8 cellular contexts compared by ENCODE assay signal in the genomic region with DNA sequence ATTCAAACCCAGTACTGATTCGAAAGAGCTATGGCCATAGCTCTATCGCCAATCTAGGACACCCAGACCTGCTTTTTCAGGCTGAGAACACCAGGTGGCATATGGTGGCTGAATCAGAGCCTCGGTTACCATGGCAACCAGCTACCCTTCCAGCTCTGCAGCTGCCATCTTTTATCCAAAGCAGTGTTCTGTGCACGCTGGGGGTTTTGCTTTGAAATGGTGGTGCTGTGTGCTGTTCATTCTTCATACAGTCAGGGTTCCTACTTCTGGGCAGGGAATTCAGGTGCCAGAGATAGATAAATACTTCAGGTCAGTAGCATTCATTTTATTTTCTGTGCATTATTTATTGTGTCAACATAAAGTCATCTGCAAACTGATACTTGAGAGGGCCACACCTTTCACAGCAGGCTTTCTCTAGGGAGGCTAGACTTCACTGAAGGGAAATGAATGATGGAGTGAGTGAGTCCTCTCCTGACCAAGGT.
DNase-seq lines count a peak whose midpoint lies in the region; ATAC-seq lines count a peak whose summit lies in the region.

No MANE protein-coding gene starts in this region.

- no peaks in the 10 kb centered on the region for H3K36me3 Mint-ChIP-seq in memory B cell

- H3K27ac Mint-ChIP-seq in memory B cell: no peak overlapping the region

- ATAC-seq in GM21390 (IDR thresholded peaks at IDR 0.05; ENCODE audit: unreplicated experiment): peak; percentile 100
- peak; percentile 96 for ATAC-seq in memory B cell (ENCODE audit: low read depth)

- peak; percentile 99 for DNase-seq in DMS 273 (lab: John Stamatoyannopoulos, UW; ENCODE audit: unreplicated experiment)
- DNase-seq in HPDE6-E6E7 (ENCODE audit: extremely low spot score): peak; percentile 83
- peak; percentile 89 for DNase-seq in NCI-H748 treated with DMSO at 0.1 percent for 48 hours (lab: John Stamatoyannopoulos, UW)
- peak; percentile 20 to 74 for DNase-seq in activated CD4-positive, alpha-beta T cell treated with anti-CD3 and anti-CD28 coated beads, Interleukin-2, amount 50 U/mL, for 24 hours (ENCODE audit: low read depth in 1 of 2, low spot score in 1 of 2)
- peak; percentile 90 for DNase-seq in ecto neural progenitor cell (ENCODE audit: low spot score)
- DNase-seq in memory B cell (ENCODE audit: low spot score in 2 of 2): peak; percentile 46 to 51
- DNase-seq in stimulated activated CD8-positive, alpha-beta memory T cell treated with anti-CD3 and anti-CD28 coated beads, Interleukin-2, amount 100 ng/mL, for 48 hours (ENCODE audit: low read depth in 2 of 2): peak; percentile 41 to 50

- peaks cover 9% of the 10 kb centered on the region for H3K9me3 Mint-ChIP-seq in memory B cell

- no peaks in the 10 kb centered on the region for H3K27me3 Mint-ChIP-seq in memory B cell

- H3K4me3 Mint-ChIP-seq in memory B cell: no peak overlapping the region

- H3K4me1 Mint-ChIP-seq in memory B cell: no peaks in the 10 kb centered on the region

Comparison
In these comparisons a context has a peak if more than half of its experiments do, and no peak if none do; other contexts are left out.
1. Peak in every context shown above with its lines: DNase-seq and ATAC-seq.
2. DNase-seq: peak in every context shown above with its lines; median percentile 99 in DMS 273; 90 in ecto neural progenitor cell; 89 in NCI-H748 treated with DMSO at 0.1 percent for 48 hours; 83 in HPDE6-E6E7; 48 in memory B cell; 47 in activated CD4-positive, alpha-beta T cell treated with anti-CD3 and anti-CD28 coated beads, Interleukin-2, amount 50 U/mL, for 24 hours; 46 in stimulated activated CD8-positive, alpha-beta memory T cell treated with anti-CD3 and anti-CD28 coated beads, Interleukin-2, amount 100 ng/mL, for 48 hours.